ENCODE assay signal across 12 cellular contexts in genomic region chr16:62869837-62870236, GRCh38.
"Had no signal": no experiment of that assay in that cellular context is flagged by ENCODE, and none has a peak within 500 bp of the region (broad histone marks: within the 10 kb centered on the region; RNA-seq: fewer than 3 reads in every experiment).

No MANE protein-coding gene starts in this region.

- DNase-seq: activated B cell treated with CpG ODN at 0.5 μM for 24 hours; activated CD4-positive, alpha-beta T cell treated with anti-CD3 and anti-CD28 coated beads, Interleukin-2, amount 10 ng/mL, durations not matched to agents 7 days and 5 days; activated CD8-positive, alpha-beta memory T cell treated with anti-CD3 and anti-CD28 coated beads for 24 hours; activated naive CD4-positive, alpha-beta T cell treated with anti-CD3 and anti-CD28 coated beads, Interleukin-2, amount 50 U/mL, for 16 hours; adrenal gland; central memory CD4-positive, alpha-beta T cell; cortex of kidney; effector CD8-positive, alpha-beta T cell; left lung; stimulated activated CD4-positive, alpha-beta T cell treated with anti-CD3 and anti-CD28 coated beads, Interleukin-2, amount 100 ng/mL, for 48 hours; stimulated activated naive CD8-positive, alpha-beta T cell treated with anti-CD3 and anti-CD28 coated beads, Interleukin-15, Interleukin-2, amounts not matched to agents 100 U/mL and 50 U/mL, for 24 hours had no signal

- ATAC-seq: left lung; natural killer cell treated with Interleukin-12 subunit alpha and Interleukin-12 subunit beta and Interleukin-15 and Interleukin-18, amount 100 ng/mL, for 72 hours; stimulated activated naive CD8-positive, alpha-beta T cell treated with anti-CD3 and anti-CD28 coated beads, Interleukin-15, Interleukin-2, amounts not matched to agents 100 U/mL and 50 U/mL, for 24 hours had no signal
